In genomic region chr11:10366568-10367331, GRCh38 we compare ENCODE assay signal across 8 cellular contexts.
DNase-seq lines count a peak whose midpoint lies in the region; ATAC-seq and TF ChIP-seq lines count a peak whose summit lies in the region.

No MANE protein-coding gene starts in this region.

- peak; percentile 26 for TF ChIP-seq CTCF in activated B cell treated with CpG ODN at 0.5 μM for 24 hours (IDR thresholded peaks at IDR 0.05)

- peak overlapping the region; percentile 58 for H3K4me3 Mint-ChIP-seq in activated B cell treated with CpG ODN at 0.5 μM for 24 hours

- intact Hi-C loops in activated B cell treated with CpG ODN at 0.5 μM for 24 hours (cut with micrococcal nuclease) = loop anchor here (1.0 kb wide), 1 partner anchor 159 kb away; no protein-coding TSS in a partner anchor

- H3K27ac Mint-ChIP-seq in activated B cell treated with CpG ODN at 0.5 μM for 24 hours = no peak overlapping the region

- peaks cover 8% of the 10 kb centered on the region for H3K27me3 Mint-ChIP-seq in activated B cell treated with CpG ODN at 0.5 μM for 24 hours

- H3K9me3 Mint-ChIP-seq in activated B cell treated with CpG ODN at 0.5 μM for 24 hours = no peaks in the 10 kb centered on the region

- ATAC-seq in HG03095 (IDR thresholded peaks at IDR 0.05; ENCODE audit: unreplicated experiment) (peak; percentile 85), activated B cell treated with CpG ODN at 0.5 μM for 24 hours (ENCODE audit: low read depth) (peak; percentile 77)

- DNase-seq in activated gamma-delta T cell treated with Interleukin-2 at 50 U/mL for 16 hours (peak; percentile 26), activated gamma-delta T cell (lab: John Stamatoyannopoulos, UW) (no peak), NCI-H2227 (lab: John Stamatoyannopoulos, UW; ENCODE audit: unreplicated experiment) (peak; percentile 60), activated B cell treated with CpG ODN at 0.5 μM for 24 hours (peak; percentile 28), cerebellar cortex (ENCODE audit: low spot score) (peak; percentile 73), left kidney (ENCODE audit: low read depth, low spot score) (peak; percentile 91)
- peak; percentile 7 to 23 (median 23) for DNase-seq in stimulated activated CD4-positive, alpha-beta T cell treated with anti-CD3 and anti-CD28 coated beads, TNF-alpha, amount 100 ng/mL, for 4 hours (ENCODE audit: low read depth in 3 of 3)

- CTCF ChIA-PET in activated B cell treated with CpG ODN at 0.5 μM for 24 hours (lab: Charles Lee) = interaction anchor here (0.6 to 1.9 kb wide), 11 partner anchors 8 to 608 kb away, joined by 3 to 7 read pairs (median 3); no protein-coding TSS in a partner anchor

- peaks cover 5% of the 10 kb centered on the region for H3K4me1 Mint-ChIP-seq in activated B cell treated with CpG ODN at 0.5 μM for 24 hours

- H3K36me3 Mint-ChIP-seq in activated B cell treated with CpG ODN at 0.5 μM for 24 hours (ENCODE audit: low read depth) = no peaks in the 10 kb centered on the region

- POLR2A ChIA-PET in activated B cell treated with CpG ODN at 0.5 μM for 24 hours (lab: Charles Lee) = interaction anchor here (0.8 to 1.1 kb wide), 2 partner anchors 49 to 59 kb away, joined by 3 to 5 read pairs; no protein-coding TSS in a partner anchor
